ENCODE assay signal across 23 cellular contexts in the genomic region with DNA sequence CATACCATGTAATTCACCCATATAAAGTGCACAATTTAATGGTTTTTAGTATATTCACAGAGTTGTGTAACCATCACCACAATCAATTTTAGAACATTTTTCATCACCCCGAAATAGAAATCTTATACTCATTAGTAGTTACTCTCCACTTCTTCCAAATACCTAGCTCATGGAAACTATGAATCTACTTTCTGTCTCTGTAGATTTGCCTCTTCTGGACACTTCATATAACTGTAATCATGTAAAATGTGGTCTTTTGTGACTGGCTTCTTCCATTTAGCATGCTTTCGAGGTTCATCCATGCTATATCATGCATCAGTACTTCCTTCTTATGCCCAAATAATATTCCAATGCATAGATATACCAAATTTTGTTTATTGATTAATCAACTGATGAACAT. TPM values are rescaled to one million over a fixed set of nuclear protein-coding genes. Genes with fewer than 3 reads are reported as not detected.
"Had no signal": no experiment of that assay in that cellular context is flagged by ENCODE, and none has a peak within 500 bp of the region (broad histone marks: within the 10 kb centered on the region; RNA-seq: fewer than 3 reads in every experiment).

No MANE protein-coding gene starts in this region.

- DNase-seq: esophagus squamous epithelium; foreskin keratinocyte; kidney; left cardiac atrium; left ventricle myocardium inferior; lower lobe of right lung; nucleus accumbens; ovary; sigmoid colon; stimulated activated CD4-positive, alpha-beta T cell treated with anti-CD3 and anti-CD28 coated beads, Interleukin-2, amount 100 ng/mL, for 24 hours; stimulated activated CD4-positive, alpha-beta T cell treated with anti-CD3 and anti-CD28 coated beads, Interleukin-4, amount 100 ng/mL, for 4 hours; stomach; substantia nigra; transverse colon had no signal

- ATAC-seq: foreskin keratinocyte; left cardiac atrium; lower lobe of right lung; natural killer cell treated with Interleukin-12 subunit alpha and Interleukin-12 subunit beta and Interleukin-15 and Interleukin-18, amount 100 ng/mL, for 72 hours had no signal

- H3K4me3 Mint-ChIP-seq: dendritic cell treated with granulocyte-macrophage colony-stimulating factor and Interleukin-4, amounts not matched to agents 40 ng/mL and 50 ng/mL, for 4 days; memory B cell; mesothelial cell of epicardium; natural killer cell treated with Interleukin-12 subunit alpha and Interleukin-12 subunit beta and Interleukin-15 and Interleukin-18, amount 100 ng/mL, for 72 hours; neural progenitor cell had no signal

- H3K36me3 ChIP-seq: esophagus squamous epithelium, left ventricle myocardium inferior, lower lobe of right lung, neural progenitor cell, ovary, right atrium auricular region, sigmoid colon, stomach, thoracic aorta, transverse colon had no signal

- H2AFZ ChIP-seq: hepatocyte, neural progenitor cell had no signal

- H3K27ac ChIP-seq: esophagus squamous epithelium, foreskin keratinocyte, hepatocyte, left ventricle myocardium inferior, lower lobe of right lung, neural progenitor cell, ovary, right atrium auricular region, sigmoid colon, skin epidermis, stomach, thoracic aorta, transverse colon had no signal

- H3K9me3 Mint-ChIP-seq: dendritic cell treated with granulocyte-macrophage colony-stimulating factor and Interleukin-4, amounts not matched to agents 40 ng/mL and 50 ng/mL, for 4 days; natural killer cell treated with Interleukin-12 subunit alpha and Interleukin-12 subunit beta and Interleukin-15 and Interleukin-18, amount 100 ng/mL, for 72 hours; neural progenitor cell had no signal

- H3K36me3 Mint-ChIP-seq: memory B cell, mesothelial cell of epicardium, neural progenitor cell had no signal

- H3K9me3 ChIP-seq: esophagus squamous epithelium, left ventricle myocardium inferior, lower lobe of right lung, ovary, right atrium auricular region, sigmoid colon, stomach, thoracic aorta, transverse colon had no signal

- H3K4me3 ChIP-seq: esophagus squamous epithelium, hepatocyte, left ventricle myocardium inferior, lower lobe of right lung, neural progenitor cell, ovary, right atrium auricular region, sigmoid colon, skin epidermis, stomach, thoracic aorta, transverse colon had no signal

- H3K79me2 ChIP-seq: hepatocyte had no signal

- H3K27me3 ChIP-seq: esophagus squamous epithelium, foreskin keratinocyte, hepatocyte, neural progenitor cell, ovary, right atrium auricular region, sigmoid colon, stomach, transverse colon had no signal

- H3K4me1 ChIP-seq: lower lobe of right lung, neural progenitor cell, right atrium auricular region, stomach, transverse colon had no signal

- H3K9ac ChIP-seq: neural progenitor cell had no signal

- H3K4me2 ChIP-seq: hepatocyte, neural progenitor cell had no signal

- H3K27ac Mint-ChIP-seq: dendritic cell treated with granulocyte-macrophage colony-stimulating factor and Interleukin-4, amounts not matched to agents 40 ng/mL and 50 ng/mL, for 4 days; memory B cell; mesothelial cell of epicardium; natural killer cell treated with Interleukin-12 subunit alpha and Interleukin-12 subunit beta and Interleukin-15 and Interleukin-18, amount 100 ng/mL, for 72 hours; neural progenitor cell had no signal

- H3K27me3 Mint-ChIP-seq: dendritic cell treated with granulocyte-macrophage colony-stimulating factor and Interleukin-4, amounts not matched to agents 40 ng/mL and 50 ng/mL, for 4 days; memory B cell had no signal

RNA-seq across cellular contexts. Expression of a gene that starts 10.8 kb away (rescaled TPM):
- polyA plus RNA-seq: hepatocyte had no signal
